Comparison of ENCODE assay signal across 8 cellular contexts in the genomic region with DNA sequence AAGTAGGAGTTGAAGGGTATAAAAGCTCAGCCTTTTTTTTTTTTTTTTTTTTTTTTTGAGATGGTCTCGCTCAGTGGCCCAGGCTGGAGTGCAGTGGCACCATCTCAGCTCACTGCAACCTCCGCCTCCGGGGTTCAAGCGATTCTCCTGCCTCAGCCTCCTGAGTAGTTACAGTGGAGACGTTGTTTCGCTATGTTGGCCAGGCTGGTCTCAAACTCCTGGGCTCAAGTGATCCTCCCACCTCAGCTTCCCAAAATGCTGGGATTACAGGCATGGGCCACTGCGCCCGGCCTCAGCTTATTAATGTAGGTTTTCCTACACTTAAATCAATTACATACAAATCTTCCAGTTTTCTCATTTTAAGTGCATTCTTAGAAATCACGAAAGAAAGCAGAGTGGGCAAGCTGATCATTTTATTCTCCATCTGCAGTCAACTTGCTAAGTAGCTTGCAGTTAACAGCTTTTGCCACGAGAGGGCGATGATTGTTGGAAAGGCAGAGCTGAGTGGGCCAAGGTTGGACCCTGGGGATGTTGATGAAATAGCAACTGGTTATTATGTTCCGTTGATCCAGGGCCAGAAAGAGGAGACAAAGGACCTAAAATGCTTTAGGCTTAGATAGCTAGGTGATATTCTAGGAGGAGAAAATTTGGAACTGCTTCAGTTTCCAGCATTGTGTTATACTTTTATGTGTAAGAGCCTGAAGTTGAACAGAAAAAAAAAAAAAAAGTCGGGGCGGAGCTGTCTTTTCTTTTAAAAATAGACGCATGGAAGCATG.
DNase-seq lines count a peak whose midpoint lies in the region; ATAC-seq and TF ChIP-seq lines count a peak whose summit lies in the region.

No MANE protein-coding gene starts in this region.

- peak; percentile 82 for DNase-seq in BE2C
- DNase-seq in HFFc6, result peak; percentile 72
- DNase-seq in NCI-H774 (lab: John Stamatoyannopoulos, UW), result peak; percentile 56
- peak; percentile 80 for DNase-seq in activated CD4-positive, alpha-beta memory T cell treated with anti-CD3 and anti-CD28 coated beads for 36 hours
- peak; percentile 41 for DNase-seq in effector CD8-positive, alpha-beta T cell (lab: John Stamatoyannopoulos, UW)
- peak; percentile 87 for DNase-seq in medulla oblongata (ENCODE audit: extremely low spot score)
- peak; percentile 40 for DNase-seq in stimulated activated CD8-positive, alpha-beta memory T cell treated with anti-CD3 and anti-CD28 coated beads, Interleukin-15, amount 100 ng/mL, for 1 hour (ENCODE audit: low read depth)

- no peaks in the 10 kb centered on the region for H3K27me3 ChIP-seq in BE2C

- H3K4me1 ChIP-seq in BE2C, result no peaks in the 10 kb centered on the region; the same call in 1 of the 2 replicates

- H3K4me1 Mint-ChIP-seq in HFFc6 (ENCODE audit: low read depth), result peaks cover 51% of the 10 kb centered on the region
- H3K4me1 Mint-ChIP-seq in activated CD4-positive, alpha-beta memory T cell treated with anti-CD3 and anti-CD28 coated beads for 36 hours (ENCODE audit: low read depth), result peaks cover 21% of the 10 kb centered on the region

- CTCF ChIA-PET in activated CD4-positive, alpha-beta memory T cell treated with anti-CD3 and anti-CD28 coated beads for 36 hours (lab: Charles Lee), result interaction anchor here (0.6 to 2.4 kb wide), 72 partner anchors 9 to 793 kb away, joined by 3 to 27 read pairs (median 4); partner anchors contain the start of genes EPAS1 and SRBD1

- peak overlapping the region; percentile 62 for H3K27ac Mint-ChIP-seq in HFFc6
- H3K27ac Mint-ChIP-seq in activated CD4-positive, alpha-beta memory T cell treated with anti-CD3 and anti-CD28 coated beads for 36 hours, result no peak overlapping the region

- H3K9me3 Mint-ChIP-seq in HFFc6, result no peaks in the 10 kb centered on the region
- H3K9me3 Mint-ChIP-seq in activated CD4-positive, alpha-beta memory T cell treated with anti-CD3 and anti-CD28 coated beads for 36 hours, result no peaks in the 10 kb centered on the region

- intact Hi-C loops in activated CD4-positive, alpha-beta memory T cell treated with anti-CD3 and anti-CD28 coated beads for 36 hours (cut with micrococcal nuclease), result loop anchor here (1.0 to 2.0 kb wide), 3 partner anchors 236 to 398 kb away; no protein-coding TSS in a partner anchor

- H3K36me3 Mint-ChIP-seq in HFFc6 (ENCODE audit: low read depth), result no peaks in the 10 kb centered on the region
- H3K36me3 Mint-ChIP-seq in activated CD4-positive, alpha-beta memory T cell treated with anti-CD3 and anti-CD28 coated beads for 36 hours, result no peaks in the 10 kb centered on the region

- H3K4me3 ChIP-seq in BE2C (ENCODE audit: low read depth, low read length), result no peak overlapping the region

- TF ChIP-seq CTCF in BE2C (IDR thresholded peaks at IDR 0.05; ENCODE audit: low read depth, low read length) (peak; percentile 98), HFFc6 (IDR thresholded peaks at IDR 0.05) (peak; percentile 96)

- H3K9me3 ChIP-seq in BE2C, result no peaks in the 10 kb centered on the region

- H3K27me3 Mint-ChIP-seq in HFFc6 (ENCODE audit: insufficient read depth), result no peaks in the 10 kb centered on the region
- H3K27me3 Mint-ChIP-seq in activated CD4-positive, alpha-beta memory T cell treated with anti-CD3 and anti-CD28 coated beads for 36 hours, result no peaks in the 10 kb centered on the region

- POLR2A ChIA-PET in activated CD4-positive, alpha-beta memory T cell treated with anti-CD3 and anti-CD28 coated beads for 36 hours (lab: Charles Lee), result interaction anchor here (0.6 kb wide), 2 partner anchors 162 to 312 kb away, joined by 3 to 4 read pairs; no protein-coding TSS in a partner anchor

- peaks cover 8% of the 10 kb centered on the region; the same call in 1 of the 2 replicates for H3K36me3 ChIP-seq in BE2C

- H3K4me3 Mint-ChIP-seq in HFFc6, result 0 out of 2 replicates have a peak overlapping the region, but pooled peaks have one; percentile 26
- no peak overlapping the region for H3K4me3 Mint-ChIP-seq in activated CD4-positive, alpha-beta memory T cell treated with anti-CD3 and anti-CD28 coated beads for 36 hours

- ATAC-seq in HG02970 (IDR thresholded peaks at IDR 0.05; ENCODE audit: low FRiP score, unreplicated experiment), result no peak
